In the genomic region with DNA sequence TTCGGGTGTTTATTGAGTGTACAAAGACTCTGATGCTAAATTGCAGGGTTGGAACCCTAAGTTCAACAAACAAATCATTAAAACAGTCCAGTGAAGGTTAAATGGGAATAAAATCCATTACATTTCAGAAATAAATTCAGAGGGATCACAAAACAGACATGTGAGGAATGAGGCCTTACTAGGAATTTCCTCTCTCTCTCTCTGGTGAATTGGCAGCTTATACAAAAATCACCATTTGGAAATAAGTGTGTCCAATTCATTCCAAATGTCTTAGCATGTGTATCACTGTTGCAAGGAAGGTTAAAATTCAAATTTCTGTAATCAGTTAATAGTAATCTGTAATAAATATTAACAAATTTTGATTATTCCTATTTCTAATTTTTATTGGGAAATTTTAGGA, we compare ENCODE assay signal across 14 cellular contexts.
A peak's percentile ranks its signal among the peaks of the same experiment; 100 is the strongest.
DNase-seq lines count a peak whose midpoint lies in the region; ATAC-seq and TF ChIP-seq lines count a peak whose summit lies in the region.
"Had no signal": no experiment of that assay in that cellular context is flagged by ENCODE, and none has a peak within 500 bp of the region (broad histone marks: within the 10 kb centered on the region; RNA-seq: fewer than 3 reads in every experiment).

No MANE protein-coding gene starts in this region.

- no peak overlapping the region for H3K4me3 ChIP-seq in brain microvascular endothelial cell (ENCODE audit: low read depth, low read length)
- no peak overlapping the region for H3K4me3 ChIP-seq in mesenchymal stem cell (ENCODE audit: insufficient read depth in 1 of 2, low read depth in 1 of 2, low read length in 2 of 2)
- no peak overlapping the region for H3K4me3 ChIP-seq in heart left ventricle
- H3K4me3 ChIP-seq: BLaER1 treated with 17β-estradiol and CSF1 and Interleukin-3, amounts not matched to agents 10 nM and 100 nM had no signal

- H3K14ac ChIP-seq in mesenchymal stem cell (ENCODE audit: low read length in 2 of 2), result no peak overlapping the region

- no peak overlapping the region for H3K23ac ChIP-seq in mesenchymal stem cell (ENCODE audit: low read length in 2 of 2)

- H3K4me1 ChIP-seq in mesenchymal stem cell (ENCODE audit: control insufficient read depth, insufficient read depth, low read depth, low read length) (peaks cover 30% of the 10 kb centered on the region), heart left ventricle (peaks cover 0 to 12% (median 0%) of the 10 kb centered on the region in 12 donors)

- no peak overlapping the region for H4K91ac ChIP-seq in mesenchymal stem cell (ENCODE audit: low read length)

- H3K9me3 ChIP-seq in mesenchymal stem cell (ENCODE audit: control insufficient read depth, low read length), result no peaks in the 10 kb centered on the region
- H3K9me3 ChIP-seq in heart left ventricle, result no peaks in the 10 kb centered on the region
- H3K9me3 ChIP-seq: BLaER1 treated with 17β-estradiol and CSF1 and Interleukin-3, amounts not matched to agents 10 nM and 100 nM had no signal

- H3K27me3 ChIP-seq in brain microvascular endothelial cell (replicated peaks), result no peaks in the 10 kb centered on the region
- peaks cover 0 to 4% of the 10 kb centered on the region in 2 experiments for H3K27me3 ChIP-seq in mesenchymal stem cell (ENCODE audit: control insufficient read depth in 1 of 2, insufficient read depth in 1 of 2, low read length in 2 of 2)
- H3K27me3 ChIP-seq in heart left ventricle, result no peaks in the 10 kb centered on the region

- H3K4me2 ChIP-seq in mesenchymal stem cell (ENCODE audit: low read length, poor library complexity, severe bottlenecking), result no peak overlapping the region
- H3K4me2 ChIP-seq: KMS-11 had no signal

- no peak for TF ChIP-seq POLR2A in heart left ventricle (IDR thresholded peaks at IDR 0.05)

- H3K9ac ChIP-seq in mesenchymal stem cell (ENCODE audit: low read length), result no peak overlapping the region
- H3K9ac ChIP-seq: BLaER1 treated with 17β-estradiol and CSF1 and Interleukin-3, amounts not matched to agents 10 nM and 100 nM; KMS-11 had no signal

- H3K27ac ChIP-seq in brain microvascular endothelial cell (peak overlapping the region; percentile 90), mesenchymal stem cell (ENCODE audit: low read length, poor library complexity, severe bottlenecking) (peak overlapping the region; percentile 72), heart left ventricle (no peak overlapping the region)
- H3K27ac ChIP-seq: 22Rv1; BLaER1 treated with 17β-estradiol and CSF1 and Interleukin-3, amounts not matched to agents 10 nM and 100 nM; KMS-11 had no signal

- no CpG with 5 or more reads among the region's 1 CpG for WGBS in mesenchymal stem cell
- WGBS in heart left ventricle, 4 donors, result 89 to 100% (median 93%) methylated on average over 1 of the region's 1 CpG

- H2BK120ac ChIP-seq in mesenchymal stem cell (ENCODE audit: low read depth, low read length), result no peak overlapping the region

- DNase-seq in DMS79 treated with DMSO at 0.1 percent for 48 hours (lab: John Stamatoyannopoulos, UW) (peak; percentile 75), DMS79 (lab: John Stamatoyannopoulos, UW) (no peak), NCI-H345 treated with DMSO at 0.1 percent for 48 hours (lab: John Stamatoyannopoulos, UW; ENCODE audit: unreplicated experiment) (peak; percentile 79), brain microvascular endothelial cell (no peak), mesenchymal stem cell (no peak), heart left ventricle (no peak), posterior vena cava (ENCODE audit: low spot score) (no peak)
- DNase-seq: CD8-positive, alpha-beta memory T cell; H7 had no signal

- ATAC-seq in HG03439 (IDR thresholded peaks at IDR 0.05; ENCODE audit: unreplicated experiment) (no peak), heart left ventricle (no peak)
- ATAC-seq: SK-N-SH treated with all-trans-retinoic acid at 6 μM for 48 hours had no signal

- no peak overlapping the region for H3K4ac ChIP-seq in mesenchymal stem cell (ENCODE audit: low read depth in 1 of 2, low read length in 2 of 2)

- H2AFZ ChIP-seq in mesenchymal stem cell (ENCODE audit: low read depth, low read length), result no peak overlapping the region

- TF ChIP-seq CTCF in brain microvascular endothelial cell (IDR thresholded peaks at IDR 0.05; ENCODE audit: low read depth, low read length, missing control alignments) (no peak), heart left ventricle (IDR thresholded peaks at IDR 0.05) (no peak)

- H2AK5ac ChIP-seq in mesenchymal stem cell (ENCODE audit: low read length, severe bottlenecking), result no peak overlapping the region

- no peak overlapping the region for H2BK15ac ChIP-seq in mesenchymal stem cell (ENCODE audit: low read depth, poor library complexity, severe bottlenecking)

- intact Hi-C loops in heart left ventricle (cut with DNase I), result no loop called here
- intact Hi-C loops in posterior vena cava (cut with DNase I), result no loop called here

- H3K79me1 ChIP-seq in mesenchymal stem cell (replicated peaks; ENCODE audit: low read length, poor library complexity, severe bottlenecking), result no peaks in the 10 kb centered on the region

- no peak overlapping the region for H2BK12ac ChIP-seq in mesenchymal stem cell (ENCODE audit: low read length in 2 of 2)

- H3K36me3 ChIP-seq in brain microvascular endothelial cell (replicated peaks) (no peaks in the 10 kb centered on the region), mesenchymal stem cell (ENCODE audit: control insufficient read depth in 1 of 2, insufficient read depth in 2 of 2, low read depth in 1 of 2, low read length in 2 of 2) (no peaks in the 10 kb centered on the region), heart left ventricle (no peaks in the 10 kb centered on the region)
- H3K36me3 ChIP-seq: BLaER1 treated with 17β-estradiol and CSF1 and Interleukin-3, amounts not matched to agents 10 nM and 100 nM had no signal

- in situ Hi-C loops in brain microvascular endothelial cell (cut with HindIII; ENCODE audit: low pct_ligation_motif_present, low sequenced_read_pairs), result no loop called here

- no peak overlapping the region for H4K8ac ChIP-seq in mesenchymal stem cell (ENCODE audit: low read length)

- H3K18ac ChIP-seq in mesenchymal stem cell (ENCODE audit: low read depth in 1 of 2, low read length in 2 of 2), result no peak overlapping the region

- no peak overlapping the region for H2BK5ac ChIP-seq in mesenchymal stem cell (ENCODE audit: low read depth, low read length, poor library complexity, severe bottlenecking)

Comparison
In these comparisons a context has a peak if more than half of its experiments do, and no peak if none do; other contexts are left out.
1. DNase-seq: peak in DMS79 treated with DMSO at 0.1 percent for 48 hours (single experiment) and NCI-H345 treated with DMSO at 0.1 percent for 48 hours (single experiment); none in DMS79 (single experiment), brain microvascular endothelial cell (single experiment), mesenchymal stem cell (single experiment), heart left ventricle (0 of 5) and posterior vena cava (single experiment).
2. H3K27ac ChIP-seq: peak in brain microvascular endothelial cell (single experiment) and mesenchymal stem cell (single experiment); none in heart left ventricle (0 of 12).